ENCODE assay signal across 20 cellular contexts in genomic region chr9:123120953-123121352, GRCh38.
"Had no signal": no experiment of that assay in that cellular context is flagged by ENCODE, and none has a peak within 500 bp of the region (broad histone marks: within the 10 kb centered on the region; RNA-seq: fewer than 3 reads in every experiment).

No MANE protein-coding gene starts in this region.

- H3K4me1 ChIP-seq: pancreas, suprapubic skin had no signal

- H3K4me3 Mint-ChIP-seq: activated CD4-positive, alpha-beta memory T cell treated with anti-CD3 and anti-CD28 coated beads for 36 hours; activated CD8-positive, alpha-beta memory T cell treated with anti-CD3 and anti-CD28 coated beads, Interleukin-2, amount 10 ng/mL, durations not matched to agents 7 days and 5 days; activated naive CD8-positive, alpha-beta T cell; stimulated activated naive B cell treated with anti-CD40 and anti-IgM and Interleukin-4, amounts not matched to agents 10 μg/mL and 1 μg/mL and 100 μg/mL, for 72 hours had no signal

- H3K27ac ChIP-seq: gastrocnemius medialis, pancreas, SK-N-MC, suprapubic skin had no signal

- H3K36me3 ChIP-seq: gastrocnemius medialis, pancreas, suprapubic skin had no signal

- H3K4me3 ChIP-seq: gastrocnemius medialis, heart right ventricle, lung, pancreas, SK-N-MC, suprapubic skin had no signal

- H3K27me3 ChIP-seq: gastrocnemius medialis, heart right ventricle, pancreas, suprapubic skin had no signal

- H3K9me3 Mint-ChIP-seq: activated CD4-positive, alpha-beta memory T cell treated with anti-CD3 and anti-CD28 coated beads for 36 hours; stimulated activated naive B cell treated with anti-CD40 and anti-IgM and Interleukin-4, amounts not matched to agents 10 μg/mL and 1 μg/mL and 100 μg/mL, for 72 hours had no signal

- H3K4me1 Mint-ChIP-seq: activated CD8-positive, alpha-beta memory T cell treated with anti-CD3 and anti-CD28 coated beads, Interleukin-2, amount 10 ng/mL, durations not matched to agents 7 days and 5 days had no signal

- ATAC-seq: activated CD8-positive, alpha-beta memory T cell treated with anti-CD3 and anti-CD28 coated beads, Interleukin-2, amount 10 ng/mL, durations not matched to agents 7 days and 5 days; gastrocnemius medialis; heart right ventricle; stimulated activated naive B cell treated with anti-CD40 and anti-IgM and Interleukin-4, amounts not matched to agents 10 μg/mL and 1 μg/mL and 100 μg/mL, for 72 hours had no signal

- H3K27ac Mint-ChIP-seq: activated CD4-positive, alpha-beta memory T cell treated with anti-CD3 and anti-CD28 coated beads for 36 hours; activated CD8-positive, alpha-beta memory T cell treated with anti-CD3 and anti-CD28 coated beads, Interleukin-2, amount 10 ng/mL, durations not matched to agents 7 days and 5 days; activated naive CD8-positive, alpha-beta T cell; stimulated activated naive B cell treated with anti-CD40 and anti-IgM and Interleukin-4, amounts not matched to agents 10 μg/mL and 1 μg/mL and 100 μg/mL, for 72 hours had no signal

- H3K9me3 ChIP-seq: gastrocnemius medialis, heart right ventricle, pancreas, suprapubic skin had no signal

- H3K36me3 Mint-ChIP-seq: activated CD4-positive, alpha-beta memory T cell treated with anti-CD3 and anti-CD28 coated beads for 36 hours; activated CD8-positive, alpha-beta memory T cell treated with anti-CD3 and anti-CD28 coated beads, Interleukin-2, amount 10 ng/mL, durations not matched to agents 7 days and 5 days had no signal

- DNase-seq: activated CD4-positive, alpha-beta memory T cell treated with anti-CD3 and anti-CD28 coated beads for 36 hours; activated CD4-positive, alpha-beta T cell treated with anti-CD3 and anti-CD28 coated beads for 1 hour; activated CD8-positive, alpha-beta memory T cell treated with anti-CD3 and anti-CD28 coated beads, Interleukin-2, amount 10 ng/mL, durations not matched to agents 7 days and 5 days; activated effector memory CD4-positive, alpha-beta T cell treated with anti-CD3 and anti-CD28 coated beads, Interleukin-2, amount 50 U/mL, for 16 hours; activated T-cell treated with anti-CD3 and anti-CD28 coated beads, Interleukin-2, amount 50 U/mL, for 1 hour; aorta; cortex of kidney; effector memory CD4-positive, alpha-beta T cell; gastrocnemius medialis; heart right ventricle; pancreas; stimulated activated CD4-positive, alpha-beta T cell treated with anti-CD3 and anti-CD28 coated beads, Interleukin-4, amount 100 ng/mL, for 1 hour; stimulated activated naive B cell treated with anti-CD40 and anti-IgM and Interleukin-4, amounts not matched to agents 10 μg/mL and 1 μg/mL and 100 μg/mL, for 72 hours; T-helper 1 cell; T1000; trophoblast cell had no signal

- H3K27me3 Mint-ChIP-seq: activated CD4-positive, alpha-beta memory T cell treated with anti-CD3 and anti-CD28 coated beads for 36 hours; activated CD8-positive, alpha-beta memory T cell treated with anti-CD3 and anti-CD28 coated beads, Interleukin-2, amount 10 ng/mL, durations not matched to agents 7 days and 5 days; activated naive CD8-positive, alpha-beta T cell; stimulated activated naive B cell treated with anti-CD40 and anti-IgM and Interleukin-4, amounts not matched to agents 10 μg/mL and 1 μg/mL and 100 μg/mL, for 72 hours had no signal
